In genomic region chr22:37623075-37624016, GRCh38 we compare ENCODE assay signal across 8 cellular contexts. TPM values are rescaled to one million over a fixed set of nuclear protein-coding genes. Genes with fewer than 3 reads are reported as not detected.
A peak's percentile ranks its signal among the peaks of the same experiment; 100 is the strongest.
DNase-seq lines count a peak whose midpoint lies in the region; ATAC-seq and TF ChIP-seq lines count a peak whose summit lies in the region.

No MANE protein-coding gene starts in this region.

- H3K9me3 ChIP-seq in mesenchymal stem cell (ENCODE audit: control insufficient read depth, low read length): no peaks in the 10 kb centered on the region

- H4K8ac ChIP-seq in mesenchymal stem cell (ENCODE audit: low read length): peak overlapping the region; percentile 22

- peaks cover 34% of the 10 kb centered on the region for H3K4me1 ChIP-seq in mesenchymal stem cell (ENCODE audit: control insufficient read depth, insufficient read depth, low read depth, low read length)

- H3K36me3 ChIP-seq in mesenchymal stem cell (ENCODE audit: control insufficient read depth in 1 of 2, insufficient read depth in 2 of 2, low read depth in 1 of 2, low read length in 2 of 2): peaks cover 47 to 81% of the 10 kb centered on the region in 2 experiments

- no peak overlapping the region for H3K4me2 ChIP-seq in mesenchymal stem cell (ENCODE audit: low read length, poor library complexity, severe bottlenecking)

- no peak overlapping the region for H2BK5ac ChIP-seq in mesenchymal stem cell (ENCODE audit: low read depth, low read length, poor library complexity, severe bottlenecking)

- peak overlapping the region; percentile 85 for H2AK5ac ChIP-seq in mesenchymal stem cell (ENCODE audit: low read length, severe bottlenecking)

- H2BK120ac ChIP-seq in mesenchymal stem cell (ENCODE audit: low read depth, low read length): no peak overlapping the region

- H3K4ac ChIP-seq in mesenchymal stem cell (ENCODE audit: low read depth in 1 of 2, low read length in 2 of 2): no peak overlapping the region

- peak overlapping the region in 1 of 2 experiments; percentile 47 for H2BK12ac ChIP-seq in mesenchymal stem cell (ENCODE audit: low read length in 2 of 2)

- H3K4me3 ChIP-seq in coronary artery (no peak overlapping the region), mesenchymal stem cell (ENCODE audit: insufficient read depth in 1 of 2, low read depth in 1 of 2, low read length in 2 of 2) (no peak overlapping the region)

- H3K9ac ChIP-seq in mesenchymal stem cell (ENCODE audit: low read length): peak overlapping the region; percentile 24

- 71% methylated on average over 22 of the region's 22 CpGs for WGBS in mesenchymal stem cell

- peaks cover 9% of the 10 kb centered on the region for H3K79me1 ChIP-seq in mesenchymal stem cell (replicated peaks; ENCODE audit: low read length, poor library complexity, severe bottlenecking)

- no peaks in the 10 kb centered on the region for H3K27me3 ChIP-seq in mesenchymal stem cell (ENCODE audit: control insufficient read depth in 1 of 2, insufficient read depth in 1 of 2, low read length in 2 of 2)

- peak overlapping the region; percentile 73 for H4K91ac ChIP-seq in mesenchymal stem cell (ENCODE audit: low read length)

- no peak overlapping the region for H3K23ac ChIP-seq in mesenchymal stem cell (ENCODE audit: low read length in 2 of 2)

- H2AFZ ChIP-seq in mesenchymal stem cell (ENCODE audit: low read depth, low read length): no peak overlapping the region

- peak overlapping the region in 1 of 2 donors; percentile 49 for H3K27ac ChIP-seq in coronary artery
- no peak overlapping the region for H3K27ac ChIP-seq in mesenchymal stem cell (ENCODE audit: low read length, poor library complexity, severe bottlenecking)

- H3K18ac ChIP-seq in mesenchymal stem cell (ENCODE audit: low read depth in 1 of 2, low read length in 2 of 2): peak overlapping the region; percentile 52 to 75

- no peak for ATAC-seq in HG02840 (IDR thresholded peaks at IDR 0.05; ENCODE audit: low FRiP score, unreplicated experiment)

- no peak overlapping the region for H2BK15ac ChIP-seq in mesenchymal stem cell (ENCODE audit: low read depth, poor library complexity, severe bottlenecking)

- peak; percentile 93 for TF ChIP-seq CTCF in coronary artery (IDR thresholded peaks at IDR 0.05)

- DNase-seq in NCI-H146 (lab: John Stamatoyannopoulos, UW) (peak; percentile 28), NCI-H146 treated with DMSO at 0.1 percent for 48 hours (lab: John Stamatoyannopoulos, UW; ENCODE audit: unreplicated experiment) (no peak), NCI-H1105 treated with DMSO at 0.1 percent for 48 hours (lab: John Stamatoyannopoulos, UW) (peak; percentile 50), coronary artery (ENCODE audit: low spot score) (no peak), mesenchymal stem cell (peak; percentile 68)
- peak; percentile 78 for DNase-seq in activated CD4-positive, alpha-beta T cell treated with anti-CD3 and anti-CD28 coated beads, Interleukin-2, amount 50 U/mL, for 1 hour
- peak; percentile 87 for DNase-seq in stimulated activated CD8-positive, alpha-beta memory T cell treated with anti-CD3 and anti-CD28 coated beads, Interleukin-4, amount 100 ng/mL, for 48 hours

- no peak overlapping the region for H3K14ac ChIP-seq in mesenchymal stem cell (ENCODE audit: low read length in 2 of 2)

RNA-seq across cellular contexts. Expression of gene GGA1, which starts 14.7 kb away (rescaled TPM):
- polyA plus RNA-seq in mesenchymal stem cell (2013, experiment 1 of 2): 25.3 TPM
- polyA plus RNA-seq in mesenchymal stem cell (2013, experiment 2 of 2): 23.1 TPM

RNA-seq across cellular contexts. Expression of gene SH3BP1, which starts 16.1 kb away (rescaled TPM):
- 15.4 TPM for polyA plus RNA-seq in mesenchymal stem cell (2013, experiment 1 of 2)
- 15.0 TPM for polyA plus RNA-seq in mesenchymal stem cell (2013, experiment 2 of 2)

RNA-seq across cellular contexts. Expression of gene PDXP, which starts 35.2 kb away (rescaled TPM):
- 7.5 TPM for polyA plus RNA-seq in mesenchymal stem cell (2013, experiment 1 of 2)
- 6.7 TPM for polyA plus RNA-seq in mesenchymal stem cell (2013, experiment 2 of 2)

RNA-seq across cellular contexts. Expression of gene LGALS2, which starts 43.5 kb away (rescaled TPM):
- polyA plus RNA-seq in mesenchymal stem cell (2013, experiment 1 of 2): not detected
- not detected for polyA plus RNA-seq in mesenchymal stem cell (2013, experiment 2 of 2)

RNA-seq across cellular contexts. Expression of gene LGALS1, which starts 52.1 kb away (rescaled TPM):
- polyA plus RNA-seq in mesenchymal stem cell (2013, experiment 1 of 2): 4,707 TPM
- polyA plus RNA-seq in mesenchymal stem cell (2013, experiment 2 of 2): 4,802 TPM

Comparison
In these comparisons a context has a peak if more than half of its experiments do, and no peak if none do; other contexts are left out.
1. DNase-seq: peak in NCI-H146 (single experiment), NCI-H1105 treated with DMSO at 0.1 percent for 48 hours (single experiment), activated CD4-positive, alpha-beta T cell treated with anti-CD3 and anti-CD28 coated beads, Interleukin-2, amount 50 U/mL, for 1 hour (single experiment), mesenchymal stem cell (single experiment) and stimulated activated CD8-positive, alpha-beta memory T cell treated with anti-CD3 and anti-CD28 coated beads, Interleukin-4, amount 100 ng/mL, for 48 hours (single experiment); none in NCI-H146 treated with DMSO at 0.1 percent for 48 hours (single experiment) and coronary artery (single experiment).